Comparison of ENCODE assay signal across 1 cellular context in the genomic region with DNA sequence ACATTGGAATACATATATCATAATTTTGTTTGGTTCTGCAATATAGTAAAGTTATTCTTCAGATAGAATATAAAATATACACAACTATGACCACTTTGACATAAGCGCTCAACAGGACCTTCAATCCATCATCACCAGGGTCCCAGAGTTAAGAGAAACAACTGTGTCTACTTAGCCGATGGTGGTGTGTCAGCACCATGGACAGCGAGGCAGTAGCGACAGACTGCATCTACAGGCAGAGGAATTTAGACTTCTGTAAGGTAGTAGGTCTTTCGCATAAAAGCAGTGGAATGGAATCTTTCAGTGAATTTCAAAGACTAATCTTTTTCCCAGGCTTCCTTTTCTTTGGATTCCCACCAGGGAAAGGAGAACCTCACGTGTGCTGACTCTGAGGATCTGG.
TF ChIP-seq lines count a peak whose summit lies in the region.

No MANE protein-coding gene starts in this region.

TF ChIP-seq in HepG2, 621 proteins besides CTCF, POLR2A, EP300 and RAD21 (continued from another document and continues in another):
- TF ChIP-seq, protein P1, sequence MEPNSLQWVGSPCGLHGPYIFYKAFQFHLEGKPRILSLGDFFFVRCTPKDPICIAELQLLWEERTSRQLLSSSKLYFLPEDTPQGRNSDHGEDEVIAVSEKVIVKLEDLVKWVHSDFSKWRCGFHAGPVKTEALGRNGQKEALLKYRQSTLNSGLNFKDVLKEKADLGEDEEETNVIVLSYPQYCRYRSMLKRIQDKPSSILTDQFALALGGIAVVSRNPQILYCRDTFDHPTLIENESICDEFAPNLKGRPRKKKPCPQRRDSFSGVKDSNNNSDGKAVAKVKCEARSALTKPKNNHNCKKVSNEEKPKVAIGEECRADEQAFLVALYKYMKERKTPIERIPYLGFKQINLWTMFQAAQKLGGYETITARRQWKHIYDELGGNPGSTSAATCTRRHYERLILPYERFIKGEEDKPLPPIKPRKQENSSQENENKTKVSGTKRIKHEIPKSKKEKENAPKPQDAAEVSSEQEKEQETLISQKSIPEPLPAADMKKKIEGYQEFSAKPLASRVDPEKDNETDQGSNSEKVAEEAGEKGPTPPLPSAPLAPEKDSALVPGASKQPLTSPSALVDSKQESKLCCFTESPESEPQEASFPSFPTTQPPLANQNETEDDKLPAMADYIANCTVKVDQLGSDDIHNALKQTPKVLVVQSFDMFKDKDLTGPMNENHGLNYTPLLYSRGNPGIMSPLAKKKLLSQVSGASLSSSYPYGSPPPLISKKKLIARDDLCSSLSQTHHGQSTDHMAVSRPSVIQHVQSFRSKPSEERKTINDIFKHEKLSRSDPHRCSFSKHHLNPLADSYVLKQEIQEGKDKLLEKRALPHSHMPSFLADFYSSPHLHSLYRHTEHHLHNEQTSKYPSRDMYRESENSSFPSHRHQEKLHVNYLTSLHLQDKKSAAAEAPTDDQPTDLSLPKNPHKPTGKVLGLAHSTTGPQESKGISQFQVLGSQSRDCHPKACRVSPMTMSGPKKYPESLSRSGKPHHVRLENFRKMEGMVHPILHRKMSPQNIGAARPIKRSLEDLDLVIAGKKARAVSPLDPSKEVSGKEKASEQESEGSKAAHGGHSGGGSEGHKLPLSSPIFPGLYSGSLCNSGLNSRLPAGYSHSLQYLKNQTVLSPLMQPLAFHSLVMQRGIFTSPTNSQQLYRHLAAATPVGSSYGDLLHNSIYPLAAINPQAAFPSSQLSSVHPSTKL (CRISPR knock-in tag; IDR thresholded peaks at IDR 0.05) = peak; percentile 62
- TF ChIP-seq, protein P2, sequence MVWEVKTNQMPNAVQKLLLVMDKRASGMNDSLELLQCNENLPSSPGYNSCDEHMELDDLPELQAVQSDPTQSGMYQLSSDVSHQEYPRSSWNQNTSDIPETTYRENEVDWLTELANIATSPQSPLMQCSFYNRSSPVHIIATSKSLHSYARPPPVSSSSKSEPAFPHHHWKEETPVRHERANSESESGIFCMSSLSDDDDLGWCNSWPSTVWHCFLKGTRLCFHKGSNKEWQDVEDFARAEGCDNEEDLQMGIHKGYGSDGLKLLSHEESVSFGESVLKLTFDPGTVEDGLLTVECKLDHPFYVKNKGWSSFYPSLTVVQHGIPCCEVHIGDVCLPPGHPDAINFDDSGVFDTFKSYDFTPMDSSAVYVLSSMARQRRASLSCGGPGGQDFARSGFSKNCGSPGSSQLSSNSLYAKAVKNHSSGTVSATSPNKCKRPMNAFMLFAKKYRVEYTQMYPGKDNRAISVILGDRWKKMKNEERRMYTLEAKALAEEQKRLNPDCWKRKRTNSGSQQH (CRISPR knock-in tag; IDR thresholded peaks at IDR 0.05; ENCODE audit: low read depth) = peak; percentile 95
- TF ChIP-seq, protein P3, sequence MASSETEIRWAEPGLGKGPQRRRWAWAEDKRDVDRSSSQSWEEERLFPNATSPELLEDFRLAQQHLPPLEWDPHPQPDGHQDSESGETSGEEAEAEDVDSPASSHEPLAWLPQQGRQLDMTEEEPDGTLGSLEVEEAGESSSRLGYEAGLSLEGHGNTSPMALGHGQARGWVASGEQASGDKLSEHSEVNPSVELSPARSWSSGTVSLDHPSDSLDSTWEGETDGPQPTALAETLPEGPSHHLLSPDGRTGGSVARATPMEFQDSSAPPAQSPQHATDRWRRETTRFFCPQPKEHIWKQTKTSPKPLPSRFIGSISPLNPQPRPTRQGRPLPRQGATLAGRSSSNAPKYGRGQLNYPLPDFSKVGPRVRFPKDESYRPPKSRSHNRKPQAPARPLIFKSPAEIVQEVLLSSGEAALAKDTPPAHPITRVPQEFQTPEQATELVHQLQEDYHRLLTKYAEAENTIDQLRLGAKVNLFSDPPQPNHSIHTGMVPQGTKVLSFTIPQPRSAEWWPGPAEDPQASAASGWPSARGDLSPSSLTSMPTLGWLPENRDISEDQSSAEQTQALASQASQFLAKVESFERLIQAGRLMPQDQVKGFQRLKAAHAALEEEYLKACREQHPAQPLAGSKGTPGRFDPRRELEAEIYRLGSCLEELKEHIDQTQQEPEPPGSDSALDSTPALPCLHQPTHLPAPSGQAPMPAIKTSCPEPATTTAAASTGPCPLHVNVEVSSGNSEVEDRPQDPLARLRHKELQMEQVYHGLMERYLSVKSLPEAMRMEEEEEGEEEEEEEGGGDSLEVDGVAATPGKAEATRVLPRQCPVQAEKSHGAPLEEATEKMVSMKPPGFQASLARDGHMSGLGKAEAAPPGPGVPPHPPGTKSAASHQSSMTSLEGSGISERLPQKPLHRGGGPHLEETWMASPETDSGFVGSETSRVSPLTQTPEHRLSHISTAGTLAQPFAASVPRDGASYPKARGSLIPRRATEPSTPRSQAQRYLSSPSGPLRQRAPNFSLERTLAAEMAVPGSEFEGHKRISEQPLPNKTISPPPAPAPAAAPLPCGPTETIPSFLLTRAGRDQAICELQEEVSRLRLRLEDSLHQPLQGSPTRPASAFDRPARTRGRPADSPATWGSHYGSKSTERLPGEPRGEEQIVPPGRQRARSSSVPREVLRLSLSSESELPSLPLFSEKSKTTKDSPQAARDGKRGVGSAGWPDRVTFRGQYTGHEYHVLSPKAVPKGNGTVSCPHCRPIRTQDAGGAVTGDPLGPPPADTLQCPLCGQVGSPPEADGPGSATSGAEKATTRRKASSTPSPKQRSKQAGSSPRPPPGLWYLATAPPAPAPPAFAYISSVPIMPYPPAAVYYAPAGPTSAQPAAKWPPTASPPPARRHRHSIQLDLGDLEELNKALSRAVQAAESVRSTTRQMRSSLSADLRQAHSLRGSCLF (CRISPR knock-in tag; IDR thresholded peaks at IDR 0.05; ENCODE audit: borderline replicate concordance) = peak; percentile 91
- TF ChIP-seq CBFB (CRISPR knock-in tag; IDR thresholded peaks at IDR 0.05) (0 out of 2 replicates have a peak, but pooled peaks have one; percentile 29), KMT2A (CRISPR knock-in tag; IDR thresholded peaks at IDR 0.05) (peak; percentile 35; the same call in 1 of the 2 replicates), ZNF615 (CRISPR knock-in tag; IDR thresholded peaks at IDR 0.05; ENCODE audit: borderline replicate concordance) (no peak), ZFP36L1 (CRISPR knock-in tag; IDR thresholded peaks at IDR 0.05) (0 out of 2 replicates have a peak, but pooled peaks have one; percentile 51), THAP11 (CRISPR knock-in tag; IDR thresholded peaks at IDR 0.05) (peak; percentile 71), NFIC (IDR thresholded peaks at IDR 0.05; ENCODE audit: low read length) (no peak), SMAD3 (CRISPR knock-in tag; IDR thresholded peaks at IDR 0.05) (peak; percentile 98), SMC3 (IDR thresholded peaks at IDR 0.05; ENCODE audit: low read length) (no peak), IKZF4 (CRISPR knock-in tag; IDR thresholded peaks at IDR 0.05; ENCODE audit: borderline replicate concordance, low read depth, not compliant biosample characterization) (peak; percentile 79), PAWR (CRISPR knock-in tag; IDR thresholded peaks at IDR 0.05; ENCODE audit: borderline replicate concordance) (0 out of 2 replicates have a peak, but pooled peaks have one; percentile 41), ZNF766 (CRISPR knock-in tag; IDR thresholded peaks at IDR 0.05; ENCODE audit: borderline replicate concordance) (peak; percentile 87; the same call in 1 of the 2 replicates), FOXA1 (IDR thresholded peaks at IDR 0.05) (no peak), FOXA1 (CRISPR knock-in tag; IDR thresholded peaks at IDR 0.05) (0 out of 2 replicates have a peak, but pooled peaks have one; percentile 8), ZFP36 (IDR thresholded peaks at IDR 0.05; ENCODE audit: borderline replicate concordance, low read depth, low read length, partially characterized antibody) (no peak), CENPX (CRISPR knock-in tag; IDR thresholded peaks at IDR 0.05) (no peak), ZNF761 (CRISPR knock-in tag; conservative IDR thresholded peaks at IDR 0.05) (no peak), GATAD2A (CRISPR knock-in tag; IDR thresholded peaks at IDR 0.05) (peak; percentile 65; the same call in 1 of the 2 replicates), ZNF136 (CRISPR knock-in tag; IDR thresholded peaks at IDR 0.05; ENCODE audit: low read depth) (no peak), ZSCAN20 (CRISPR knock-in tag; IDR thresholded peaks at IDR 0.05; ENCODE audit: borderline replicate concordance) (peak; percentile 82; the same call in 1 of the 2 replicates), ZFP62 (CRISPR knock-in tag; IDR thresholded peaks at IDR 0.05) (no peak), NAIF1 (CRISPR knock-in tag; IDR thresholded peaks at IDR 0.05; ENCODE audit: borderline replicate concordance) (no peak), SETDB1 (CRISPR knock-in tag; IDR thresholded peaks at IDR 0.05; ENCODE audit: borderline replicate concordance) (no peak)
- TF ChIP-seq, protein P4, sequence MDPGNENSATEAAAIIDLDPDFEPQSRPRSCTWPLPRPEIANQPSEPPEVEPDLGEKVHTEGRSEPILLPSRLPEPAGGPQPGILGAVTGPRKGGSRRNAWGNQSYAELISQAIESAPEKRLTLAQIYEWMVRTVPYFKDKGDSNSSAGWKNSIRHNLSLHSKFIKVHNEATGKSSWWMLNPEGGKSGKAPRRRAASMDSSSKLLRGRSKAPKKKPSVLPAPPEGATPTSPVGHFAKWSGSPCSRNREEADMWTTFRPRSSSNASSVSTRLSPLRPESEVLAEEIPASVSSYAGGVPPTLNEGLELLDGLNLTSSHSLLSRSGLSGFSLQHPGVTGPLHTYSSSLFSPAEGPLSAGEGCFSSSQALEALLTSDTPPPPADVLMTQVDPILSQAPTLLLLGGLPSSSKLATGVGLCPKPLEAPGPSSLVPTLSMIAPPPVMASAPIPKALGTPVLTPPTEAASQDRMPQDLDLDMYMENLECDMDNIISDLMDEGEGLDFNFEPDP (CRISPR knock-in tag; conservative IDR thresholded peaks at IDR 0.05) = no peak
- TF ChIP-seq, protein P5, sequence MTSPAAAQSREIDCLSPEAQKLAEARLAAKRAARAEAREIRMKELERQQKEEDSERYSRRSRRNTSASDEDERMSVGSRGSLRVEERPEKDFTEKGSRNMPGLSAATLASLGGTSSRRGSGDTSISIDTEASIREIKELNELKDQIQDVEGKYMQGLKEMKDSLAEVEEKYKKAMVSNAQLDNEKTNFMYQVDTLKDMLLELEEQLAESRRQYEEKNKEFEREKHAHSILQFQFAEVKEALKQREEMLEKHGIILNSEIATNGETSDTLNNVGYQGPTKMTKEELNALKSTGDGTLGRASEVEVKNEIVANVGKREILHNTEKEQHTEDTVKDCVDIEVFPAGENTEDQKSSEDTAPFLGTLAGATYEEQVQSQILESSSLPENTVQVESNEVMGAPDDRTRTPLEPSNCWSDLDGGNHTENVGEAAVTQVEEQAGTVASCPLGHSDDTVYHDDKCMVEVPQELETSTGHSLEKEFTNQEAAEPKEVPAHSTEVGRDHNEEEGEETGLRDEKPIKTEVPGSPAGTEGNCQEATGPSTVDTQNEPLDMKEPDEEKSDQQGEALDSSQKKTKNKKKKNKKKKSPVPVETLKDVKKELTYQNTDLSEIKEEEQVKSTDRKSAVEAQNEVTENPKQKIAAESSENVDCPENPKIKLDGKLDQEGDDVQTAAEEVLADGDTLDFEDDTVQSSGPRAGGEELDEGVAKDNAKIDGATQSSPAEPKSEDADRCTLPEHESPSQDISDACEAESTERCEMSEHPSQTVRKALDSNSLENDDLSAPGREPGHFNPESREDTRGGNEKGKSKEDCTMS (CRISPR knock-in tag; conservative IDR thresholded peaks at IDR 0.05) = peak; percentile 96
- TF ChIP-seq, protein P6, sequence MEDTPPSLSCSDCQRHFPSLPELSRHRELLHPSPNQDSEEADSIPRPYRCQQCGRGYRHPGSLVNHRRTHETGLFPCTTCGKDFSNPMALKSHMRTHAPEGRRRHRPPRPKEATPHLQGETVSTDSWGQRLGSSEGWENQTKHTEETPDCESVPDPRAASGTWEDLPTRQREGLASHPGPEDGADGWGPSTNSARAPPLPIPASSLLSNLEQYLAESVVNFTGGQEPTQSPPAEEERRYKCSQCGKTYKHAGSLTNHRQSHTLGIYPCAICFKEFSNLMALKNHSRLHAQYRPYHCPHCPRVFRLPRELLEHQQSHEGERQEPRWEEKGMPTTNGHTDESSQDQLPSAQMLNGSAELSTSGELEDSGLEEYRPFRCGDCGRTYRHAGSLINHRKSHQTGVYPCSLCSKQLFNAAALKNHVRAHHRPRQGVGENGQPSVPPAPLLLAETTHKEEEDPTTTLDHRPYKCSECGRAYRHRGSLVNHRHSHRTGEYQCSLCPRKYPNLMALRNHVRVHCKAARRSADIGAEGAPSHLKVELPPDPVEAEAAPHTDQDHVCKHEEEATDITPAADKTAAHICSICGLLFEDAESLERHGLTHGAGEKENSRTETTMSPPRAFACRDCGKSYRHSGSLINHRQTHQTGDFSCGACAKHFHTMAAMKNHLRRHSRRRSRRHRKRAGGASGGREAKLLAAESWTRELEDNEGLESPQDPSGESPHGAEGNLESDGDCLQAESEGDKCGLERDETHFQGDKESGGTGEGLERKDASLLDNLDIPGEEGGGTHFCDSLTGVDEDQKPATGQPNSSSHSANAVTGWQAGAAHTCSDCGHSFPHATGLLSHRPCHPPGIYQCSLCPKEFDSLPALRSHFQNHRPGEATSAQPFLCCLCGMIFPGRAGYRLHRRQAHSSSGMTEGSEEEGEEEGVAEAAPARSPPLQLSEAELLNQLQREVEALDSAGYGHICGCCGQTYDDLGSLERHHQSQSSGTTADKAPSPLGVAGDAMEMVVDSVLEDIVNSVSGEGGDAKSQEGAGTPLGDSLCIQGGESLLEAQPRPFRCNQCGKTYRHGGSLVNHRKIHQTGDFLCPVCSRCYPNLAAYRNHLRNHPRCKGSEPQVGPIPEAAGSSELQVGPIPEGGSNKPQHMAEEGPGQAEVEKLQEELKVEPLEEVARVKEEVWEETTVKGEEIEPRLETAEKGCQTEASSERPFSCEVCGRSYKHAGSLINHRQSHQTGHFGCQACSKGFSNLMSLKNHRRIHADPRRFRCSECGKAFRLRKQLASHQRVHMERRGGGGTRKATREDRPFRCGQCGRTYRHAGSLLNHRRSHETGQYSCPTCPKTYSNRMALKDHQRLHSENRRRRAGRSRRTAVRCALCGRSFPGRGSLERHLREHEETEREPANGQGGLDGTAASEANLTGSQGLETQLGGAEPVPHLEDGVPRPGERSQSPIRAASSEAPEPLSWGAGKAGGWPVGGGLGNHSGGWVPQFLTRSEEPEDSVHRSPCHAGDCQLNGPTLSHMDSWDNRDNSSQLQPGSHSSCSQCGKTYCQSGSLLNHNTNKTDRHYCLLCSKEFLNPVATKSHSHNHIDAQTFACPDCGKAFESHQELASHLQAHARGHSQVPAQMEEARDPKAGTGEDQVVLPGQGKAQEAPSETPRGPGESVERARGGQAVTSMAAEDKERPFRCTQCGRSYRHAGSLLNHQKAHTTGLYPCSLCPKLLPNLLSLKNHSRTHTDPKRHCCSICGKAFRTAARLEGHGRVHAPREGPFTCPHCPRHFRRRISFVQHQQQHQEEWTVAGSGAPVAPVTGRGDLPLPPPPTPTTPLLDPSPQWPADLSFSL (CRISPR knock-in tag; IDR thresholded peaks at IDR 0.05) = no peak
- TF ChIP-seq, protein P7, sequence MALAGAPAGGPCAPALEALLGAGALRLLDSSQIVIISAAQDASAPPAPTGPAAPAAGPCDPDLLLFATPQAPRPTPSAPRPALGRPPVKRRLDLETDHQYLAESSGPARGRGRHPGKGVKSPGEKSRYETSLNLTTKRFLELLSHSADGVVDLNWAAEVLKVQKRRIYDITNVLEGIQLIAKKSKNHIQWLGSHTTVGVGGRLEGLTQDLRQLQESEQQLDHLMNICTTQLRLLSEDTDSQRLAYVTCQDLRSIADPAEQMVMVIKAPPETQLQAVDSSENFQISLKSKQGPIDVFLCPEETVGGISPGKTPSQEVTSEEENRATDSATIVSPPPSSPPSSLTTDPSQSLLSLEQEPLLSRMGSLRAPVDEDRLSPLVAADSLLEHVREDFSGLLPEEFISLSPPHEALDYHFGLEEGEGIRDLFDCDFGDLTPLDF (CRISPR knock-in tag; IDR thresholded peaks at IDR 0.05) = 0 out of 2 replicates have a peak, but pooled peaks have one; percentile 34
